Comparison of ENCODE assay signal across 1 cellular context in the genomic region with DNA sequence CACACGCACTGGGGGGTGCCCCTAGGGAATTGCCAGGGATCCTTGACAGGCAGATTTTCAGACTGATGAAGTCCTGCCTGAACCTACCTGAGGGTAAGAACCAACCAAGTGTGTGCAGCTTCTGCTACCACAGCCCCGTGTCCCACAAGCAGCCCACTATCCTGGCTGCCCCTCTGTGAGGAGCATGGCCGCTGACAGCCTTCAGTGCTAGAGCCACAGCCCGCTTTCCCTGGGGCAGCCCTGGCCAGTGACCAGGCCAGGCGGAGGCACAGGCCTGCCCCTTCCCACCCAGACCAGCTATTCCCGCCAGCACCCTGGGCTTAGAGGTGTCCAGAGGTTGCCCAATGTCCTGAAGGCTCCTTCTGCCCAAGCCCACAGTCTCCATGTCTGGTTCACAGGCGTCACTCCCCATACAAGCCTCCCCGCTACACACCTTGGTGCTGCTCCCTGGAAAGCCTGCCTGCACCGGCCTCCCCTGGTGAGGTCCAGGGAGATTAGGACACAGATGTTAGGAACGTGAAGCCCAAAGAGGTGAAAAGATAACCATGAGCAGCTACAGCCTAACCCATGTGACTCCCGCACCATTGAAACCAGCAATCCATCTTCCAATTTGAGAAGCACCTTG.
TF ChIP-seq lines count a peak whose summit lies in the region.

No MANE protein-coding gene starts in this region.

TF ChIP-seq in IMR-90, 13 proteins besides CTCF, POLR2A, EP300 and RAD21:
- TF ChIP-seq BHLHE40 (IDR thresholded peaks at IDR 0.05; ENCODE audit: low read depth, low read length) (no peak), USF2 (IDR thresholded peaks at IDR 0.05; ENCODE audit: low read depth, low read length) (no peak), FOS (IDR thresholded peaks at IDR 0.05; ENCODE audit: low read depth, low read length) (no peak), CEBPB (IDR thresholded peaks at IDR 0.05; ENCODE audit: low read depth, low read length) (no peak), CHD1 (IDR thresholded peaks at IDR 0.05; ENCODE audit: low read depth, low read length) (no peak), RCOR1 (IDR thresholded peaks at IDR 0.05; ENCODE audit: insufficient replicate concordance, low read length) (no peak), SMC3 (IDR thresholded peaks at IDR 0.05; ENCODE audit: low read depth, low read length) (no peak), MAFK (IDR thresholded peaks at IDR 0.05; ENCODE audit: low read depth, low read length) (no peak), NFE2L2 (IDR thresholded peaks at IDR 0.05; ENCODE audit: low read depth, low read length) (no peak), MAZ (IDR thresholded peaks at IDR 0.05; ENCODE audit: borderline replicate concordance, low read depth, low read length) (no peak), RFX5 (IDR thresholded peaks at IDR 0.05; ENCODE audit: low read depth, low read length) (no peak), MXI1 (IDR thresholded peaks at IDR 0.05; ENCODE audit: borderline replicate concordance, low read depth, low read length) (no peak)
- TF ChIP-seq, protein P1, sequence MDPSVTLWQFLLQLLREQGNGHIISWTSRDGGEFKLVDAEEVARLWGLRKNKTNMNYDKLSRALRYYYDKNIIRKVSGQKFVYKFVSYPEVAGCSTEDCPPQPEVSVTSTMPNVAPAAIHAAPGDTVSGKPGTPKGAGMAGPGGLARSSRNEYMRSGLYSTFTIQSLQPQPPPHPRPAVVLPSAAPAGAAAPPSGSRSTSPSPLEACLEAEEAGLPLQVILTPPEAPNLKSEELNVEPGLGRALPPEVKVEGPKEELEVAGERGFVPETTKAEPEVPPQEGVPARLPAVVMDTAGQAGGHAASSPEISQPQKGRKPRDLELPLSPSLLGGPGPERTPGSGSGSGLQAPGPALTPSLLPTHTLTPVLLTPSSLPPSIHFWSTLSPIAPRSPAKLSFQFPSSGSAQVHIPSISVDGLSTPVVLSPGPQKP (IDR thresholded peaks at IDR 0.05; ENCODE audit: borderline replicate concordance, low read depth, low read length), result no peak
